In the genomic region with DNA sequence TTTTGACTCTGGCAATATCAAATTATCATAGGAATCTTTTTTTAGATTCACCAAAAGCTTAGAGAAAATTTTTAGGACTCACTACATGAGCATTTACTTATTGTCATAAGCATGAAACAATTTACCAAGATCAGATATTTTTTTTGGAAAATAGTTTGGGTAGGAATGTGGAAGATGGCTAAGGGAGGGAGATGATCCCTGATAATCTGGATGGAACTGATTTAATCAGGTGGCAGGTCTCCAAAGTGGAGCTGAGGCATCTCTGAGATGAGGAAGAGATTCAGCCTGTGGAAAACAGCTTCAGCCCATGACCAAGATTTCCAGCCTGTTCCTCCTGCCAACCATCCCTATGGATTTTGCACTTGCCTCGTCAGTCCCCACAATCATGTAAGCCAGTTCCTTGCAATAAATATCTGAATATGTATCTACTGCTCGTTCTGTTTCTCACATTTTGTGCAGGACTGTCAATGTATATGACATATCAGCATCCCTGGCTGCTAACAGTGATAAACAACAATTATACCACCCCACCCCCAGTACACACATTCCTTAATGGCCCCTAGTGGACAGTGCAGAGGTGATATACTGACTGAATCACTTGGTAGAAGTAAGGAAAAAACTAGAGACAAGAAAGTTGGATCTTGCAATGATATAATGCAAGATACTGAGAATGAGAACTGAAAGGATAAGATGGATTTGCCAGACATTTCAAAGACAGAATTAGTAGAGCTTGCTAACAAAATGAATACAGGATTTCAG, we compare ENCODE assay signal across 31 cellular contexts.
DNase-seq lines count a peak whose midpoint lies in the region; ATAC-seq, FAIRE-seq and TF ChIP-seq lines count a peak whose summit lies in the region.
"Had no signal": no experiment of that assay in that cellular context is flagged by ENCODE, and none has a peak within 500 bp of the region (broad histone marks: within the 10 kb centered on the region; RNA-seq: fewer than 3 reads in every experiment).

No MANE protein-coding gene starts in this region.

- ATAC-seq in GM12878: no peak
- ATAC-seq: K562, PC-3, Right ventricle myocardium inferior had no signal

- RAD21 ChIA-PET in GM12878 (lab: Charles Lee; ENCODE audit: unreplicated experiment): no interaction called here

- no peak overlapping the region for H3K4me3 Mint-ChIP-seq in mesothelial cell of epicardium
- H3K4me3 Mint-ChIP-seq: CD4-positive, alpha-beta T cell had no signal

- CTCF ChIA-PET in GM12878 (lab: Yijun Ruan, JAX): interaction anchor here (1.1 kb wide), 1 partner anchor 13 kb away, joined by 3 read pairs; no protein-coding TSS in a partner anchor

- no peak for TF ChIP-seq RAD21 in GM12878 (IDR thresholded peaks at IDR 0.05; ENCODE audit: insufficient read depth, low read depth, low read length)

- H3K36me3 ChIP-seq in GM12878 (ENCODE audit: control insufficient read depth in 2 of 2, insufficient read depth in 2 of 2, low read length in 1 of 2) (no peaks in the 10 kb centered on the region), testis (ENCODE audit: low read depth, missing control alignments) (no peaks in the 10 kb centered on the region)
- H3K36me3 ChIP-seq: SJSA1 had no signal

- H3K27ac ChIP-seq in GM12878 (ENCODE audit: control insufficient read depth, insufficient read depth) (no peak overlapping the region), testis (no peak overlapping the region)
- H3K27ac ChIP-seq: BLaER1 treated with 17β-estradiol and CSF1 and Interleukin-3, amounts not matched to agents 10 nM and 100 nM; SJSA1 had no signal

- no peak for TF ChIP-seq EP300 in GM12878 (IDR thresholded peaks at IDR 0.05; ENCODE audit: borderline replicate concordance in 1 of 2, control insufficient read depth in 1 of 2, low read depth in 2 of 2, low read length in 2 of 2)

- peak; percentile 6 for TF ChIP-seq CTCF in AG09309 (IDR thresholded peaks at IDR 0.05; ENCODE audit: control insufficient read depth, insufficient read depth, low read depth, low read length, missing control alignments)
- TF ChIP-seq CTCF in GM12878 (IDR thresholded peaks at IDR 0.05 in 2 of 3, conservative IDR thresholded peaks at IDR 0.05 in 1 of 3; ENCODE audit: control insufficient read depth in 2 of 3, extremely low read depth in 1 of 3, insufficient read depth in 1 of 3, low read depth in 3 of 3, low read length in 3 of 3): no peak
- peak; percentile 5 for TF ChIP-seq CTCF in retinal pigment epithelial cell (conservative IDR thresholded peaks at IDR 0.05; ENCODE audit: low read depth, low read length)
- TF ChIP-seq CTCF in testis (IDR thresholded peaks at IDR 0.05): no peak
- no peak for TF ChIP-seq CTCF in mesothelial cell of epicardium (IDR thresholded peaks at IDR 0.05; ENCODE audit: unreplicated experiment)

- peaks cover 5% of the 10 kb centered on the region for H3K9me3 Mint-ChIP-seq in mesothelial cell of epicardium
- H3K9me3 Mint-ChIP-seq: CD4-positive, alpha-beta T cell had no signal

- POLR2A ChIA-PET in GM12878 (lab: Charles Lee): interaction anchor here (0.6 kb wide), 1 partner anchor 1579 kb away, joined by 3 read pairs; no protein-coding TSS in a partner anchor

- no peak overlapping the region for H3K27ac Mint-ChIP-seq in mesothelial cell of epicardium
- H3K27ac Mint-ChIP-seq: CD4-positive, alpha-beta T cell had no signal

- H3K79me2 ChIP-seq in GM12878 (ENCODE audit: control insufficient read depth, insufficient read depth, low read length): no peaks in the 10 kb centered on the region

- WGBS in GM12878 (ENCODE audit: insufficient coverage, insufficient replicate concordance, low lambda C conversion rate, missing lambda C conversion rate): 0% methylated on average over 2 of the region's 2 CpGs
- 74 to 83% methylated on average over 2 of the region's 2 CpGs for WGBS in testis, 2 donors

- no peaks in the 10 kb centered on the region for H3K4me1 ChIP-seq in GM12878 (ENCODE audit: control insufficient read depth, insufficient read depth, low read length)
- H3K4me1 ChIP-seq in testis: no peaks in the 10 kb centered on the region
- H3K4me1 ChIP-seq: BLaER1 treated with 17β-estradiol and CSF1 and Interleukin-3, amounts not matched to agents 10 nM and 100 nM; SJSA1 had no signal

- H2AFZ ChIP-seq in GM12878 (ENCODE audit: control insufficient read depth, low read depth, low read length): no peak overlapping the region

- DNase-seq in AG09309 (ENCODE audit: low read depth) (no peak), H54 (ENCODE audit: insufficient read length, low spot score) (no peak), GM12878 (ENCODE audit: low read depth, low spot score) (no peak), retinal pigment epithelial cell (ENCODE audit: low read depth) (no peak), testis (no peak), SHP77 (lab: John Stamatoyannopoulos, UW) (no peak), mesothelial cell of epicardium (ENCODE audit: low spot score in 2 of 2, unreplicated experiment in 2 of 2) (no peak)
- DNase-seq in activated CD8-positive, alpha-beta memory T cell treated with anti-CD3 and anti-CD28 coated beads for 24 hours: no peak
- DNase-seq: 8988T; ACHN; AML-193; CD4-positive, alpha-beta T cell; COR-L47; DMS53; GF-D8; H7; Kasumi-1; NCI-H1092 treated with DMSO at 0.1 percent for 48 hours; NCI-H1436; NCI-H187; NCI-H2171 treated with DMSO at 0.1 percent for 48 hours; NCI-H345; NCI-H510A treated with DMSO at 0.1 percent for 48 hours; NCI-H748 treated with DMSO at 0.1 percent for 48 hours; PC-3 had no signal

- FAIRE-seq in H54 (lab: Jason Lieb, UNC): peak; percentile 73
- peak; percentile 31 for FAIRE-seq in GM12878 (lab: Jason Lieb, UNC)
- FAIRE-seq: GM19239, HTR-8/SVneo, K562 had no signal

- no peaks in the 10 kb centered on the region for H3K36me3 Mint-ChIP-seq in mesothelial cell of epicardium

- TF ChIP-seq POLR2A in H54 (IDR thresholded peaks at IDR 0.05; ENCODE audit: low read depth, low read length) (no peak), GM12878 (IDR thresholded peaks at IDR 0.05; ENCODE audit: low read depth, low read length) (no peak), testis (IDR thresholded peaks at IDR 0.05) (no peak)

- no peaks in the 10 kb centered on the region for H4K20me1 ChIP-seq in GM12878 (ENCODE audit: control insufficient read depth, insufficient read depth)
- H4K20me1 ChIP-seq: BLaER1 treated with 17β-estradiol and CSF1 and Interleukin-3, amounts not matched to agents 10 nM and 100 nM had no signal

- peaks cover 1% of the 10 kb centered on the region for H3K27me3 Mint-ChIP-seq in mesothelial cell of epicardium (ENCODE audit: low read depth)
- H3K27me3 Mint-ChIP-seq: CD4-positive, alpha-beta T cell had no signal

- H3K4me1 Mint-ChIP-seq in mesothelial cell of epicardium: peaks cover 1% of the 10 kb centered on the region

- SMC1A ChIA-PET in GM12878 (lab: Charles Lee; ENCODE audit: uncharacterized antibody, unreplicated experiment): no interaction called here

- in situ Hi-C loops in GM12878 (cut with MboI): no loop called here

- H3K9me3 ChIP-seq in GM12878 (replicated peaks; ENCODE audit: control insufficient read depth, insufficient read depth, low read length): no peaks in the 10 kb centered on the region
- H3K9me3 ChIP-seq in testis: no peaks in the 10 kb centered on the region
- H3K9me3 ChIP-seq: BLaER1 treated with 17β-estradiol and CSF1 and Interleukin-3, amounts not matched to agents 10 nM and 100 nM; SJSA1 had no signal

- H3K9ac ChIP-seq in GM12878 (ENCODE audit: control insufficient read depth, insufficient read depth, low read length): no peak overlapping the region
- H3K9ac ChIP-seq: BLaER1 treated with 17β-estradiol and CSF1 and Interleukin-3, amounts not matched to agents 10 nM and 100 nM had no signal

- no peaks in the 10 kb centered on the region for H3K27me3 ChIP-seq in GM12878 (replicated peaks in 1 of 2; ENCODE audit: control insufficient read depth in 2 of 2, insufficient read depth in 2 of 2, low read length in 1 of 2)
- H3K27me3 ChIP-seq in testis: no peaks in the 10 kb centered on the region
- H3K27me3 ChIP-seq: BLaER1 treated with 17β-estradiol and CSF1 and Interleukin-3, amounts not matched to agents 10 nM and 100 nM; SJSA1 had no signal

- intact Hi-C loops in GM12878 (cut with micrococcal nuclease; ENCODE audit: unreplicated experiment): no loop called here
- intact Hi-C loops in testis (cut with DNase I; ENCODE audit: low total_unique reads): no loop called here

- no TSS peak for BruUV-seq in GM12878 (replicated peaks; lab: Mats Ljungman, UMichigan)

- no peak overlapping the region for H3K4me2 ChIP-seq in GM12878 (ENCODE audit: control insufficient read depth, insufficient read depth)
- H3K4me2 ChIP-seq: BLaER1 treated with 17β-estradiol and CSF1 and Interleukin-3, amounts not matched to agents 10 nM and 100 nM had no signal

- H3K4me3 ChIP-seq in AG09309 (ENCODE audit: control insufficient read depth, low read depth, low read length): no peak overlapping the region
- H3K4me3 ChIP-seq in GM12878: no peak overlapping the region
- H3K4me3 ChIP-seq in retinal pigment epithelial cell (ENCODE audit: low read length): no peak overlapping the region
- H3K4me3 ChIP-seq in testis: no peak overlapping the region
- H3K4me3 ChIP-seq: BLaER1 treated with 17β-estradiol and CSF1 and Interleukin-3, amounts not matched to agents 10 nM and 100 nM; K562; SJSA1 had no signal

TF ChIP-seq in GM12878, 131 proteins besides CTCF, POLR2A, EP300 and RAD21:
- TF ChIP-seq SMAD1 (IDR thresholded peaks at IDR 0.05; ENCODE audit: low read depth, partially characterized antibody) (no peak), FOXM1 (IDR thresholded peaks at IDR 0.05; ENCODE audit: low read depth, low read length) (no peak)

Comparison
In these comparisons a context has a peak if more than half of its experiments do, and no peak if none do; other contexts are left out.
1. CTCF ChIP-seq: peak in AG09309 (single experiment) and retinal pigment epithelial cell (single experiment); none in GM12878 (0 of 3), testis (0 of 3) and mesothelial cell of epicardium (single experiment).